Comparison of ENCODE assay signal across 14 cellular contexts in the genomic region with DNA sequence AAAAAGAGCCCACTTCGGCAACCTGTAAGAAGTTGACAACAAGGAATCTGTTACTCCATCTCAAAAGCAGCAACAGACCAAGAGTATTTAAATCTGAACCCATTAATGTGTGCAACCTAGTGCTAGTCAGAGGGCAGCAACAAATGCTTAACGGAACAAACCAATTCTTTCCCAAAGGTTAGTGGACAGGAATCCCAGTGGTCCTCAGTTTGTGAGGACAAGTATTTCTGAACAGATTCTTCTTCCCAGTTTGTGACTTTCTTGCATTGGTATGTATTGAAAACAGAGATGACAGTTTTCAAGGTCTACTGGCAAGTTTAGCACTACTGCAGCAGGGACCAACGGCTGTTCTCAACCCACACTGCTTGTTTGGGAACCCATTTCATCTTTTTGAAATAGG. TPM values are rescaled to one million over a fixed set of nuclear protein-coding genes. Genes with fewer than 3 reads are reported as not detected.
DNase-seq lines count a peak whose midpoint lies in the region; ATAC-seq and TF ChIP-seq lines count a peak whose summit lies in the region.
"Had no signal": no experiment of that assay in that cellular context is flagged by ENCODE, and none has a peak within 500 bp of the region (broad histone marks: within the 10 kb centered on the region; RNA-seq: fewer than 3 reads in every experiment).

No MANE protein-coding gene starts in this region.

- H3K27ac Mint-ChIP-seq in stimulated activated naive CD8-positive, alpha-beta T cell treated with anti-CD3 and anti-CD28 coated beads, Interleukin-15, Interleukin-2, amounts not matched to agents 100 ng/mL and 50 ng/mL, for 24 hours, result peak overlapping the region; percentile 98

- DNase-seq in stimulated activated naive CD8-positive, alpha-beta T cell treated with anti-CD3 and anti-CD28 coated beads, Interleukin-15, Interleukin-2, amounts not matched to agents 100 U/mL and 50 U/mL, for 24 hours, result no peak
- DNase-seq in RKO (ENCODE audit: low spot score) (peak; percentile 42), epithelial cell of proximal tubule (ENCODE audit: low read depth) (no peak), SK-N-DZ (ENCODE audit: low spot score) (no peak), KG1 (lab: John Stamatoyannopoulos, UW) (no peak)
- DNase-seq: COR-L47, NCI-H446 treated with DMSO at 0.1 percent for 48 hours, SHP77 treated with DMSO at 0.1 percent for 48 hours had no signal

- H3K4me3 ChIP-seq in epithelial cell of proximal tubule (ENCODE audit: low read depth, low read length), result peak overlapping the region; percentile 19

- ATAC-seq in stimulated activated naive CD8-positive, alpha-beta T cell treated with anti-CD3 and anti-CD28 coated beads, Interleukin-15, Interleukin-2, amounts not matched to agents 100 U/mL and 50 U/mL, for 24 hours, result no peak
- ATAC-seq in HG03442 (IDR thresholded peaks at IDR 0.05; ENCODE audit: unreplicated experiment) (no peak), HG03439 (IDR thresholded peaks at IDR 0.05; ENCODE audit: unreplicated experiment) (no peak)
- ATAC-seq: esophagus mucosa had no signal

- peaks cover 79% of the 10 kb centered on the region for H3K4me1 Mint-ChIP-seq in stimulated activated naive CD8-positive, alpha-beta T cell treated with anti-CD3 and anti-CD28 coated beads, Interleukin-15, Interleukin-2, amounts not matched to agents 100 ng/mL and 50 ng/mL, for 24 hours (ENCODE audit: low read depth)

- H3K27me3 Mint-ChIP-seq in stimulated activated naive CD8-positive, alpha-beta T cell treated with anti-CD3 and anti-CD28 coated beads, Interleukin-15, Interleukin-2, amounts not matched to agents 100 ng/mL and 50 ng/mL, for 24 hours, result no peaks in the 10 kb centered on the region

- no peaks in the 10 kb centered on the region for H3K9me3 Mint-ChIP-seq in stimulated activated naive CD8-positive, alpha-beta T cell treated with anti-CD3 and anti-CD28 coated beads, Interleukin-15, Interleukin-2, amounts not matched to agents 100 ng/mL and 50 ng/mL, for 24 hours

- H3K36me3 Mint-ChIP-seq in stimulated activated naive CD8-positive, alpha-beta T cell treated with anti-CD3 and anti-CD28 coated beads, Interleukin-15, Interleukin-2, amounts not matched to agents 100 ng/mL and 50 ng/mL, for 24 hours (ENCODE audit: low read depth), result peaks cover 76% of the 10 kb centered on the region

- TF ChIP-seq CTCF in epithelial cell of proximal tubule (conservative IDR thresholded peaks at IDR 0.05; ENCODE audit: low read depth, low read length), result no peak

- H3K4me3 Mint-ChIP-seq in stimulated activated naive CD8-positive, alpha-beta T cell treated with anti-CD3 and anti-CD28 coated beads, Interleukin-15, Interleukin-2, amounts not matched to agents 100 ng/mL and 50 ng/mL, for 24 hours, result peak overlapping the region; percentile 99

RNA-seq across cellular contexts. Expression of a gene that starts 2.9 kb away (rescaled TPM):
- total RNA-seq in epithelial cell of proximal tubule, result 2,667 and 4,627 TPM in 2 replicates
- polyA plus RNA-seq in SK-N-DZ (2014; cell fraction: cytosol; rRNA removed), result 9,066 and 9,623 TPM in 2 replicates
- 5,950 and 8,545 TPM in 2 replicates for polyA plus RNA-seq in SK-N-DZ (2014; cell fraction: nucleus; rRNA removed)

RNA-seq across cellular contexts. Expression of a gene that starts 17.6 kb away (rescaled TPM):
- 0.12 and 0.80 TPM in 2 replicates for total RNA-seq in epithelial cell of proximal tubule
- polyA plus RNA-seq in SK-N-DZ (2014; cell fraction: cytosol; rRNA removed), result 0.21 TPM in 1 of 2 replicates, not detected in the other
- 0.81 TPM in 1 of 2 replicates, not detected in the other for polyA plus RNA-seq in SK-N-DZ (2014; cell fraction: nucleus; rRNA removed)
- total RNA-seq: skeletal muscle tissue, ureter had no signal

RNA-seq across cellular contexts. Expression of a gene that starts 40.4 kb away (rescaled TPM):
- not detected in 2 replicates for total RNA-seq in epithelial cell of proximal tubule
- not detected in 2 replicates for polyA plus RNA-seq in SK-N-DZ (2014; cell fraction: cytosol; rRNA removed)
- polyA plus RNA-seq in SK-N-DZ (2014; cell fraction: nucleus; rRNA removed), result not detected in 2 replicates
- total RNA-seq: esophagus mucosa, skeletal muscle tissue, ureter had no signal

RNA-seq across cellular contexts. Expression of a gene that starts 55.6 kb away (rescaled TPM):
- 27.3 and 33.4 TPM in 2 replicates for total RNA-seq in epithelial cell of proximal tubule
- polyA plus RNA-seq in SK-N-DZ (2014; cell fraction: cytosol; rRNA removed), result 23.3 and 28.6 TPM in 2 replicates
- polyA plus RNA-seq in SK-N-DZ (2014; cell fraction: nucleus; rRNA removed), result 18.4 and 32.4 TPM in 2 replicates
